15 cellular contexts compared by ENCODE assay signal in the genomic region with DNA sequence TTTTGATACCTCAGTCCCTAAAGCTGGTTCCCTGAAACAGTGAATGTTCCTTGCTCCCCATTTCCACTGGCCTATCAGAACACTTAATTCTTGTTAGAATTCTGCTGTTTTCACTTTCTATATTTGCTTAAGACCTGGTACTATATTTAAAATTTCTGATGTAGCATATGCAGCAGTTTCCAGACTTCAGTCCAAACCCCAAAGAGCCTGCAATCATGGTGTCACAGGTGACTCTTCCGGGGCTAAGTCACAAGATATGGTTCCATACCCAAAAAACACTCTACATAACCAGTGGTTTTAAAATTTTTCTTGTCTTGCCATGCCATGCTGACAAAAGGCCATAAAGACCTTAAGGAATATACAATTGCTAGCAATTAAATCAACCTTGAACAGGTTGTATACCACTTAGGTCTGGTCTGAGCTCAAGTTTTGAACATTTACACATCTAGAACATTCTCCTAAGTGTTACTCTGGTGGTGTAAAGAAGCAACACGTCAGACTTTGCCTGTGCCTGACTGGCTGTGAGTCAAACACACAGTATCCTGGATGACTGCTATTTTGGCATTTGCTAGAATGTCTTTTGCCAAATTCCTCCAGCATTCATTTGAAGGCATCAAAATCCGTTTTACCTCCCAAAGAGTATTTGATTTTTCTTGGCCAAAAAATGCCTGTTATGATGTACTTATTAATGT.
DNase-seq lines count a peak whose midpoint lies in the region; ATAC-seq, FAIRE-seq and TF ChIP-seq lines count a peak whose summit lies in the region.
"Had no signal": no experiment of that assay in that cellular context is flagged by ENCODE, and none has a peak within 500 bp of the region (broad histone marks: within the 10 kb centered on the region; RNA-seq: fewer than 3 reads in every experiment).

No MANE protein-coding gene starts in this region.

- no peak overlapping the region for H3K4me3 ChIP-seq in choroid plexus epithelial cell (ENCODE audit: low read depth, low read length)
- H3K4me3 ChIP-seq: BLaER1 had no signal

- no peak for FAIRE-seq in HTR-8/SVneo (lab: Jason Lieb, UNC)
- FAIRE-seq: islet of Langerhans had no signal

- ATAC-seq in GM18858 (IDR thresholded peaks at IDR 0.05; ENCODE audit: unreplicated experiment), result no peak
- ATAC-seq: natural killer cell had no signal

- TF ChIP-seq CTCF in choroid plexus epithelial cell (conservative IDR thresholded peaks at IDR 0.05; ENCODE audit: low read depth, low read length), result no peak

- DNase-seq in AG08396 (ENCODE audit: low spot score), result peak; percentile 61
- peak; percentile 46 for DNase-seq in NCI-H226
- peak; percentile 69 for DNase-seq in choroid plexus epithelial cell (ENCODE audit: low read depth)
- peak; percentile 53 for DNase-seq in kidney glomerular epithelial cell (lab: John Stamatoyannopoulos, UW)
- DNase-seq in NCI-H748 (lab: John Stamatoyannopoulos, UW; ENCODE audit: unreplicated experiment), result no peak
- DNase-seq in stimulated activated CD8-positive, alpha-beta memory T cell treated with anti-CD3 and anti-CD28 coated beads, Interleukin-4, amount 100 ng/mL, for 48 hours, result no peak
- no peak for DNase-seq in HTR-8/SVneo (ENCODE audit: insufficient read length, low spot score)
- DNase-seq: activated naive CD8-positive, alpha-beta T cell treated with anti-CD3 and anti-CD28 coated beads, Interleukin-2, amount 10 ng/mL, durations not matched to agents 7 days and 5 days; GF-D8; natural killer cell; NCI-H187 treated with DMSO at 0.1 percent for 48 hours; T1000 had no signal

Comparison
In these comparisons a context has a peak if more than half of its experiments do, and no peak if none do; other contexts are left out.
1. DNase-seq: peak in AG08396 (single experiment), NCI-H226 (single experiment), choroid plexus epithelial cell (single experiment) and kidney glomerular epithelial cell (single experiment); none in NCI-H748 (single experiment), stimulated activated CD8-positive, alpha-beta memory T cell treated with anti-CD3 and anti-CD28 coated beads, Interleukin-4, amount 100 ng/mL, for 48 hours (single experiment) and HTR-8/SVneo (single experiment).